Comparison of ENCODE assay signal across 11 cellular contexts in the genomic region with DNA sequence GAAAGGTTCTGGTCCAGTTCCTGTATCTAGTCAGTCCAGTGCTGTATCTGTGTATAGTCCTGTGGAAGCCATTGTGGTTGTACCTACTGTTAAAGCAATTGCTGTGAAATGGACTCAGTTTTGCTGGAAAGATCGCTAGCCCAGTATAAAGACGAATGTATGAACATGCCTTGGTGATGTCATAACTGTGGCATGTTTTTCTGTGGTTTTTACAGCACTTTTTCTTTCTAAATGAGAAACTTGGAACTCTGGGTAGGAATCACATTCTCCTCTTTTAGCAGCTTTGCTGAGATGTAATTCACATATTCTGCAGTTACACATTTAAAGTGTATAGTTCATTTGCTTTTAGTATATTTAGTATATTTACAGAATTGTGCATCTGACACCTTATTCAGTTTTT. TPM values are rescaled to one million over a fixed set of nuclear protein-coding genes. Genes with fewer than 3 reads are reported as not detected.
DNase-seq lines count a peak whose midpoint lies in the region; ATAC-seq, FAIRE-seq and TF ChIP-seq lines count a peak whose summit lies in the region.
"Had no signal": no experiment of that assay in that cellular context is flagged by ENCODE, and none has a peak within 500 bp of the region (broad histone marks: within the 10 kb centered on the region; RNA-seq: fewer than 3 reads in every experiment).

No MANE protein-coding gene starts in this region.

- peaks cover 1% of the 10 kb centered on the region; the same call in 1 of the 2 replicates for H3K9me3 ChIP-seq in AG04450 (ENCODE audit: control insufficient read depth, insufficient read depth, low read length)
- no peaks in the 10 kb centered on the region for H3K9me3 ChIP-seq in keratinocyte (ENCODE audit: control insufficient read depth, low read depth, low read length)

- peaks cover 32% of the 10 kb centered on the region for H3K79me2 ChIP-seq in keratinocyte (ENCODE audit: control insufficient read depth, insufficient read depth, low read length)

- peak; percentile 99 for FAIRE-seq in keratinocyte (lab: Jason Lieb, UNC)

- intact Hi-C loops in Calu3 (cut with micrococcal nuclease; ENCODE audit: unreplicated experiment): no loop called here

- H3K4me1 ChIP-seq in keratinocyte (ENCODE audit: control insufficient read depth, extremely low read depth, insufficient read depth, low read length): peaks cover 17% of the 10 kb centered on the region
- H3K4me1 ChIP-seq: BLaER1 had no signal

- H3K4me3 ChIP-seq in AG04450 (ENCODE audit: low read depth, low read length) (no peak overlapping the region), astrocyte of the spinal cord (ENCODE audit: low read depth, low read length) (no peak overlapping the region), keratinocyte (ENCODE audit: control insufficient read depth in 2 of 3, extremely low read depth in 1 of 3, insufficient read depth in 2 of 3, low read depth in 1 of 3, low read length in 3 of 3) (no peak overlapping the region)
- H3K4me3 ChIP-seq: BLaER1 had no signal

- peaks cover 7 to 21% of the 10 kb centered on the region in 2 experiments for H3K36me3 ChIP-seq in keratinocyte (ENCODE audit: control insufficient read depth in 2 of 2, extremely low read depth in 1 of 2, insufficient read depth in 2 of 2, low read length in 2 of 2)

- BruUV-seq in Calu3 (replicated peaks; lab: Mats Ljungman, UMichigan): no TSS peak

- no peaks in the 10 kb centered on the region for H3K9me1 ChIP-seq in keratinocyte (ENCODE audit: control insufficient read depth, extremely low read depth, insufficient read depth, low read length)

- peak; percentile 24 for DNase-seq in AG04450 (ENCODE audit: low read depth, low spot score)
- peak; percentile 64 for DNase-seq in HFFc6
- DNase-seq in astrocyte of the spinal cord (ENCODE audit: low read depth, low spot score): peak; percentile 89
- no peak for DNase-seq in keratinocyte (ENCODE audit: low read depth, low spot score)
- no peak for DNase-seq in activated naive CD8-positive, alpha-beta T cell treated with anti-CD3 and anti-CD28 coated beads for 36 hours
- DNase-seq in Calu3: no peak
- DNase-seq: activated naive CD4-positive, alpha-beta T cell treated with anti-CD3 and anti-CD28 coated beads, Interleukin-2, amount 10 ng/mL, durations not matched to agents 7 days and 5 days; occipital lobe had no signal

- H3K36me3 Mint-ChIP-seq in HFFc6 (ENCODE audit: low read depth) (peaks cover 40% of the 10 kb centered on the region), Calu3 (ENCODE audit: insufficient read depth, unreplicated experiment) (peaks cover 4% of the 10 kb centered on the region)
- H3K36me3 Mint-ChIP-seq in activated naive CD8-positive, alpha-beta T cell treated with anti-CD3 and anti-CD28 coated beads for 36 hours: peaks cover 68% of the 10 kb centered on the region

- peak overlapping the region; percentile 85 for H3K27ac Mint-ChIP-seq in HFFc6
- H3K27ac Mint-ChIP-seq in activated naive CD8-positive, alpha-beta T cell treated with anti-CD3 and anti-CD28 coated beads for 36 hours: no peak overlapping the region
- no peak overlapping the region for H3K27ac Mint-ChIP-seq in Calu3 (ENCODE audit: unreplicated experiment)
- H3K27ac Mint-ChIP-seq: activated naive CD4-positive, alpha-beta T cell treated with anti-CD3 and anti-CD28 coated beads, Interleukin-2, amount 10 ng/mL, durations not matched to agents 7 days and 5 days had no signal

- in situ Hi-C loops in astrocyte of the spinal cord (cut with HindIII; ENCODE audit: low sequenced_read_pairs): no loop called here

- no peak overlapping the region for H3K9ac ChIP-seq in keratinocyte (ENCODE audit: control insufficient read depth, extremely low read depth, insufficient read depth, low read length)
- H3K9ac ChIP-seq: BLaER1 had no signal

- H3K4me3 Mint-ChIP-seq in HFFc6: peak overlapping the region; percentile 30; the same call in 1 of the 2 replicates
- no peak overlapping the region for H3K4me3 Mint-ChIP-seq in activated naive CD8-positive, alpha-beta T cell treated with anti-CD3 and anti-CD28 coated beads for 36 hours
- H3K4me3 Mint-ChIP-seq in Calu3 (ENCODE audit: low read depth, unreplicated experiment): no peak overlapping the region
- H3K4me3 Mint-ChIP-seq: activated naive CD4-positive, alpha-beta T cell treated with anti-CD3 and anti-CD28 coated beads, Interleukin-2, amount 10 ng/mL, durations not matched to agents 7 days and 5 days had no signal

- ATAC-seq in esophagus mucosa: no peak
- no peak for ATAC-seq in GM19395 (IDR thresholded peaks at IDR 0.05; ENCODE audit: unreplicated experiment)

- H3K9me3 Mint-ChIP-seq in HFFc6 (no peaks in the 10 kb centered on the region), Calu3 (ENCODE audit: low read depth, unreplicated experiment) (no peaks in the 10 kb centered on the region)
- H3K9me3 Mint-ChIP-seq in activated naive CD8-positive, alpha-beta T cell treated with anti-CD3 and anti-CD28 coated beads for 36 hours: no peaks in the 10 kb centered on the region
- H3K9me3 Mint-ChIP-seq: activated naive CD4-positive, alpha-beta T cell treated with anti-CD3 and anti-CD28 coated beads, Interleukin-2, amount 10 ng/mL, durations not matched to agents 7 days and 5 days had no signal

- H3K27me3 ChIP-seq in AG04450 (ENCODE audit: control insufficient read depth, insufficient read depth, low read length) (no peaks in the 10 kb centered on the region), keratinocyte (ENCODE audit: control insufficient read depth, extremely low read depth, insufficient read depth, low read length) (no peaks in the 10 kb centered on the region)
- H3K27me3 ChIP-seq: BLaER1 had no signal

- peak overlapping the region; percentile 68 for H3K4me2 ChIP-seq in keratinocyte (ENCODE audit: control insufficient read depth, extremely low read depth, insufficient read depth, low read depth, low read length)
- H3K4me2 ChIP-seq: BLaER1 had no signal

- H3K27me3 Mint-ChIP-seq in HFFc6 (ENCODE audit: insufficient read depth) (no peaks in the 10 kb centered on the region), Calu3 (ENCODE audit: unreplicated experiment) (no peaks in the 10 kb centered on the region)
- no peaks in the 10 kb centered on the region for H3K27me3 Mint-ChIP-seq in activated naive CD8-positive, alpha-beta T cell treated with anti-CD3 and anti-CD28 coated beads for 36 hours
- H3K27me3 Mint-ChIP-seq: activated naive CD4-positive, alpha-beta T cell treated with anti-CD3 and anti-CD28 coated beads, Interleukin-2, amount 10 ng/mL, durations not matched to agents 7 days and 5 days had no signal

- dilution Hi-C loops in keratinocyte (cut with MboI; ENCODE audit: extremely low pct_ligation_motif_present, low sequenced_read_pairs): no loop called here

- H3K27ac ChIP-seq in AG04450 (ENCODE audit: low read depth, low read length): no peak overlapping the region
- H3K27ac ChIP-seq in keratinocyte (ENCODE audit: control insufficient read depth, insufficient read depth, low read length): peak overlapping the region; percentile 32
- H3K27ac ChIP-seq: BLaER1 had no signal

- CTCF ChIA-PET in AG04450 (lab: Charles Lee): no interaction called here
- CTCF ChIA-PET in Calu3 (lab: Charles Lee): no interaction called here

- peak overlapping the region; percentile 83 for H2AFZ ChIP-seq in keratinocyte (ENCODE audit: control insufficient read depth, low read length)

- TF ChIP-seq CTCF in AG04450 (IDR thresholded peaks at IDR 0.05; ENCODE audit: low read depth, low read length) (no peak), HFFc6 (IDR thresholded peaks at IDR 0.05) (no peak), astrocyte of the spinal cord (IDR thresholded peaks at IDR 0.05; ENCODE audit: low read depth, low read length) (no peak), keratinocyte (optimal IDR thresholded peaks at IDR 0.05 in 1 of 3, IDR thresholded peaks at IDR 0.05 in 1 of 3, conservative IDR thresholded peaks at IDR 0.05 in 1 of 3; ENCODE audit: extremely low read depth in 1 of 3, insufficient read depth in 2 of 3, low read length in 3 of 3) (no peak), Calu3 (IDR thresholded peaks at IDR 0.05; ENCODE audit: unreplicated experiment) (no peak)

- no peaks in the 10 kb centered on the region for H4K20me1 ChIP-seq in keratinocyte (ENCODE audit: control insufficient read depth, extremely low read depth, insufficient read depth, low read length)

- H3K4me1 Mint-ChIP-seq in HFFc6 (ENCODE audit: low read depth): peaks cover 25% of the 10 kb centered on the region
- H3K4me1 Mint-ChIP-seq in activated naive CD8-positive, alpha-beta T cell treated with anti-CD3 and anti-CD28 coated beads for 36 hours: peaks cover 17% of the 10 kb centered on the region
- no peaks in the 10 kb centered on the region for H3K4me1 Mint-ChIP-seq in Calu3 (ENCODE audit: low read depth, unreplicated experiment)

- POLR2A ChIA-PET in AG04450 (lab: Yijun Ruan, JAX): no interaction called here

RNA-seq across cellular contexts. Expression of a gene that starts 58.1 kb away (rescaled TPM):
- 25.6 and 32.9 TPM in 2 replicates for polyA plus RNA-seq in AG04450 (2011; rRNA removed)
- polyA minus RNA-seq in AG04450 (2011; rRNA and poly(A)+ RNA removed): 22.5 and 29.9 TPM in 2 replicates
- 10 to 100 TPM; 24.0 to 31.7 (median 26.9) TPM for total RNA-seq in HFFc6 (2021; fragmentation: NEBNext Ultra II Directional; extraction: Animal tissue kit (Norgen Biotek cat#: 25700))
- 27.7 to 37.3 TPM (median 28.7 TPM) in 3 replicates for polyA plus RNA-seq in keratinocyte
- polyA plus RNA-seq in keratinocyte (2011; ENCODE audit: low read depth): 107 TPM
- 20.5 and 41.7 TPM in 2 replicates for polyA plus RNA-seq in keratinocyte (2011; cell fraction: cytosol; rRNA removed)
- polyA plus RNA-seq in keratinocyte (2011; cell fraction: nucleus; rRNA removed): 25.1 and 27.6 TPM in 2 replicates
- 23.8 and 24.2 TPM in 2 replicates for polyA plus RNA-seq in keratinocyte (2012; ENCODE audit: low replicate concordance)
- 9.7 to 56.5 TPM (median 36.9 TPM) in 3 replicates for polyA minus RNA-seq in keratinocyte
- polyA minus RNA-seq in keratinocyte (2011; cell fraction: cytosol; rRNA and poly(A)+ RNA removed): 28.8 TPM
- polyA minus RNA-seq in keratinocyte (2011; cell fraction: nucleus; rRNA and poly(A)+ RNA removed): 24.4 and 44.0 TPM in 2 replicates
- 29.7 TPM for total RNA-seq in esophagus mucosa
- total RNA-seq in activated naive CD8-positive, alpha-beta T cell treated with anti-CD3 and anti-CD28 coated beads for 36 hours: 10 to 100 TPM; 43.6 to 48.0 TPM
- total RNA-seq in Calu3 (2022): 16.1 TPM in 2 replicates

Comparison
In these comparisons a context has a peak if more than half of its experiments do, and no peak if none do; other contexts are left out.
1. DNase-seq: peak in AG04450 (single experiment), HFFc6 (single experiment) and astrocyte of the spinal cord (single experiment); none in keratinocyte (single experiment), activated naive CD8-positive, alpha-beta T cell treated with anti-CD3 and anti-CD28 coated beads for 36 hours (single experiment) and Calu3 (single experiment).